Comparison of ENCODE assay signal across 8 cellular contexts in genomic region chr10:30436200-30436599, GRCh38. TPM values are rescaled to one million over a fixed set of nuclear protein-coding genes. Genes with fewer than 3 reads are reported as not detected.
A peak's percentile ranks its signal among the peaks of the same experiment; 100 is the strongest.
DNase-seq lines count a peak whose midpoint lies in the region; ATAC-seq and TF ChIP-seq lines count a peak whose summit lies in the region.

No MANE protein-coding gene starts in this region.

- H3K9ac ChIP-seq in mammary epithelial cell (ENCODE audit: insufficient read depth, low read length) = no peak overlapping the region

- H3K27me3 ChIP-seq in mammary epithelial cell (ENCODE audit: insufficient read depth, low read length) (no peaks in the 10 kb centered on the region), lung (ENCODE audit: control insufficient read depth, insufficient read depth) (no peaks in the 10 kb centered on the region)

- H3K4me1 ChIP-seq in mammary epithelial cell (ENCODE audit: insufficient read depth, low read length) (peaks cover 20% of the 10 kb centered on the region), lung (ENCODE audit: control insufficient read depth in 2 of 2, insufficient read depth in 2 of 2, low read length in 2 of 2) (peaks cover 13 to 16% of the 10 kb centered on the region in 2 donors)

- TF ChIP-seq CTCF in NB4 (IDR thresholded peaks at IDR 0.05; ENCODE audit: low read depth, low read length) (no peak), mammary epithelial cell (conservative IDR thresholded peaks at IDR 0.05 in 1 of 2, IDR thresholded peaks at IDR 0.05 in 1 of 2; ENCODE audit: extremely low read depth in 1 of 2, insufficient read depth in 1 of 2, low read depth in 1 of 2, low read length in 2 of 2) (no peak), lung (IDR thresholded peaks at IDR 0.05; ENCODE audit: control extremely low read depth, extremely low read depth) (no peak)

- dilution Hi-C loops in mammary epithelial cell (cut with HindIII; ENCODE audit: low sequenced_read_pairs) = no loop called here

- ATAC-seq in lung (ENCODE audit: insufficient read depth, low FRiP score) = no peak
- ATAC-seq in HG02798 (IDR thresholded peaks at IDR 0.05; ENCODE audit: poor library complexity, unreplicated experiment) = no peak
- ATAC-seq in HG02884 (IDR thresholded peaks at IDR 0.05; ENCODE audit: unreplicated experiment) = no peak

- in situ Hi-C loops in G401 (cut with HindIII; ENCODE audit: low sequenced_read_pairs) (no loop called here), mammary epithelial cell (cut with MboI; ENCODE audit: low sequenced_read_pairs in 2 of 2) (no loop called here)

- H3K9me3 ChIP-seq in mammary epithelial cell (replicated peaks; ENCODE audit: insufficient read depth, low read length) (no peaks in the 10 kb centered on the region), lung (ENCODE audit: control insufficient read depth in 2 of 2, insufficient read depth in 1 of 2, low read length in 1 of 2) (no peaks in the 10 kb centered on the region)

- H3K36me3 ChIP-seq in mammary epithelial cell (ENCODE audit: insufficient read depth, low read length) (no peaks in the 10 kb centered on the region), lung (ENCODE audit: control insufficient read depth in 2 of 2, insufficient read depth in 2 of 2, low read length in 2 of 2) (peaks cover 6 to 7% of the 10 kb centered on the region in 2 donors)

- WGBS in mammary epithelial cell (ENCODE audit: low coverage, missing lambda C conversion rate) = 56% methylated on average over 6 of the region's 6 CpGs
- 6 to 7% methylated on average over 6 of the region's 6 CpGs for WGBS in lung, 2 donors

- no peak overlapping the region for H3K27ac ChIP-seq in mammary epithelial cell (ENCODE audit: insufficient read depth, low read depth, low read length)
- peak overlapping the region in 1 of 2 donors; percentile 73 for H3K27ac ChIP-seq in lung (ENCODE audit: low read depth in 1 of 2, low read length in 1 of 2)

- H4K20me1 ChIP-seq in mammary epithelial cell (ENCODE audit: insufficient read depth, low read length) = no peaks in the 10 kb centered on the region

- intact Hi-C loops in mammary epithelial cell (cut with micrococcal nuclease) = no loop called here

- no peak for TF ChIP-seq POLR2A in NB4 (IDR thresholded peaks at IDR 0.05; ENCODE audit: extremely low read depth, insufficient read length)

- H3K4me3 ChIP-seq in NB4 (ENCODE audit: low read depth, low read length) = peak overlapping the region; percentile 75
- no peak overlapping the region for H3K4me3 ChIP-seq in mammary epithelial cell (replicated peaks in 1 of 3; ENCODE audit: insufficient read depth in 1 of 3, low read depth in 2 of 3, low read length in 3 of 3)
- H3K4me3 ChIP-seq in lung = peak overlapping the region; percentile 50

- peak overlapping the region; percentile 8 for H2AFZ ChIP-seq in mammary epithelial cell (ENCODE audit: low read depth, low read length)

- peak; percentile 12 for DNase-seq in G401 (ENCODE audit: low spot score)
- peak; percentile 79 for DNase-seq in NB4 (ENCODE audit: low read depth)
- DNase-seq in mammary epithelial cell = no peak
- peak; percentile 45 for DNase-seq in lung (ENCODE audit: low spot score)
- DNase-seq in activated gamma-delta T cell (lab: John Stamatoyannopoulos, UW) = no peak
- DNase-seq in cortex of kidney (lab: John Stamatoyannopoulos, UW) = no peak

- no peaks in the 10 kb centered on the region for H3K79me2 ChIP-seq in mammary epithelial cell (ENCODE audit: insufficient read depth, low read length)

- H3K4me2 ChIP-seq in mammary epithelial cell (ENCODE audit: insufficient read depth, low read depth, low read length) = no peak overlapping the region

- BruUV-seq in mammary epithelial cell (replicated peaks; lab: Mats Ljungman, UMichigan) = no TSS peak

- CTCF ChIA-PET in mammary epithelial cell (lab: Charles Lee; ENCODE audit: low non-redundant PET) = no interaction called here

RNA-seq across cellular contexts. Expression of gene MAP3K8, which starts 2.2 kb away (rescaled TPM):
- total RNA-seq in G401 (2014; rRNA removed; shearing (Covaris generic)) = 6.1 and 10.7 TPM in 2 replicates
- 1 to 10 TPM; 1.2 to 3.8 TPM for total RNA-seq in mammary epithelial cell
- 0.90 TPM for polyA plus RNA-seq in mammary epithelial cell
- polyA minus RNA-seq in mammary epithelial cell = not detected
- total RNA-seq in lung = 10 to 100 TPM; 49.3 to 51.7 TPM
- 10 to 100 TPM; 37.0 to 77.9 TPM for polyA plus RNA-seq in lung

Comparison
In these comparisons a context has a peak if more than half of its experiments do, and no peak if none do; other contexts are left out.
1. DNase-seq: peak in G401 (single experiment), NB4 (single experiment) and lung (single experiment); none in mammary epithelial cell (single experiment), activated gamma-delta T cell (single experiment) and cortex of kidney (single experiment).
2. H3K4me3 ChIP-seq: peak in NB4 (single experiment) and lung (single experiment); none in mammary epithelial cell (0 of 3).